18 cellular contexts compared by ENCODE assay signal in genomic region chr6:16544006-16544405, GRCh38.
DNase-seq lines count a peak whose midpoint lies in the region; ATAC-seq and TF ChIP-seq lines count a peak whose summit lies in the region.
"Had no signal": no experiment of that assay in that cellular context is flagged by ENCODE, and none has a peak within 500 bp of the region (broad histone marks: within the 10 kb centered on the region; RNA-seq: fewer than 3 reads in every experiment).

No MANE protein-coding gene starts in this region.

- H3K4me1 ChIP-seq in SJCRH30 = no peaks in the 10 kb centered on the region; the same call in 1 of the 2 replicates
- H3K4me1 ChIP-seq in fibroblast of lung (ENCODE audit: control insufficient read depth, extremely low read depth, insufficient read depth, low read length) = peaks cover 4% of the 10 kb centered on the region
- peaks cover 4 to 42% (median 38%) of the 10 kb centered on the region in 5 donors for H3K4me1 ChIP-seq in subcutaneous abdominal adipose tissue (ENCODE audit: control insufficient read depth in 5 of 5, insufficient read depth in 5 of 5, low read length in 5 of 5)
- H3K4me1 ChIP-seq: Caco-2 had no signal

- POLR2A ChIA-PET in activated CD4-positive, alpha-beta memory T cell treated with anti-CD3 and anti-CD28 coated beads for 36 hours (lab: Charles Lee) = no interaction called here

- H3K27me3 Mint-ChIP-seq in activated CD4-positive, alpha-beta memory T cell treated with anti-CD3 and anti-CD28 coated beads for 36 hours = no peaks in the 10 kb centered on the region
- no peaks in the 10 kb centered on the region for H3K27me3 Mint-ChIP-seq in activated T-helper 17 cell treated with anti-CD3 and anti-CD28 coated beads, Interleukin-2, amount 50 U/mL, for 72 hours
- no peaks in the 10 kb centered on the region for H3K27me3 Mint-ChIP-seq in activated T-cell treated with anti-CD3 and anti-CD28 coated beads, Interleukin-2, amount 50 U/mL, for 72 hours (ENCODE audit: low read depth)
- H3K27me3 Mint-ChIP-seq: effector memory CD8-positive, alpha-beta T cell had no signal

- H3K36me3 ChIP-seq in SJCRH30 (no peaks in the 10 kb centered on the region), fibroblast of lung (ENCODE audit: control insufficient read depth, insufficient read depth, low read length) (no peaks in the 10 kb centered on the region), subcutaneous abdominal adipose tissue (ENCODE audit: control insufficient read depth in 5 of 5, insufficient read depth in 5 of 5, low read length in 5 of 5) (peaks cover 0 to 5% (median 0%) of the 10 kb centered on the region in 5 donors)
- H3K36me3 ChIP-seq: ovary, upper lobe of left lung had no signal

- H3K9ac ChIP-seq in fibroblast of lung (ENCODE audit: insufficient read depth, low read length) (no peak overlapping the region), subcutaneous abdominal adipose tissue (ENCODE audit: low read length in 5 of 5) (no peak overlapping the region)

- DNase-seq in SJCRH30 (peak; percentile 5 to 31), fibroblast of lung (ENCODE audit: low read depth in 2 of 2) (peak; percentile 39 to 43), left lobe of liver (ENCODE audit: low spot score) (no peak)
- no peak for DNase-seq in stimulated activated CD4-positive, alpha-beta T cell treated with anti-CD3 and anti-CD28 coated beads, Interleukin-4, amount 100 ng/mL, for 24 hours
- DNase-seq in activated CD4-positive, alpha-beta memory T cell treated with anti-CD3 and anti-CD28 coated beads for 36 hours = no peak
- no peak for DNase-seq in activated T-cell treated with anti-CD3 and anti-CD28 coated beads, Interleukin-2, amount 50 U/mL, for 72 hours
- DNase-seq: activated CD4-positive, alpha-beta T cell treated with anti-CD3 and anti-CD28 coated beads for 1 hour; activated naive CD4-positive, alpha-beta T cell treated with Interleukin-2 at 50 U/mL for 16 hours; Caco-2; effector memory CD8-positive, alpha-beta T cell; immature natural killer cell; MV-4-11; NCI-H524; ovary had no signal

- no peaks in the 10 kb centered on the region for H3K9me3 ChIP-seq in SJCRH30 (replicated peaks)
- H3K9me3 ChIP-seq in fibroblast of lung (ENCODE audit: control insufficient read depth, insufficient read depth, low read depth, low read length) = no peaks in the 10 kb centered on the region
- no peaks in the 10 kb centered on the region for H3K9me3 ChIP-seq in subcutaneous abdominal adipose tissue (ENCODE audit: control insufficient read depth in 5 of 5, low read length in 5 of 5)
- H3K9me3 ChIP-seq: Caco-2, ovary, SJSA1, upper lobe of left lung had no signal

- no peaks in the 10 kb centered on the region for H4K20me1 ChIP-seq in fibroblast of lung (ENCODE audit: control insufficient read depth, extremely low read depth, insufficient read depth, low read length)

- H2AFZ ChIP-seq in fibroblast of lung (ENCODE audit: low read length) = no peak overlapping the region

- H3K27ac ChIP-seq in SJCRH30 (no peak overlapping the region), fibroblast of lung (ENCODE audit: insufficient read depth, low read length) (no peak overlapping the region), subcutaneous abdominal adipose tissue (ENCODE audit: low read depth, low read length) (no peak overlapping the region)
- H3K27ac ChIP-seq: ovary, SJSA1 had no signal

- no peaks in the 10 kb centered on the region for H3K79me2 ChIP-seq in fibroblast of lung (ENCODE audit: control insufficient read depth, insufficient read depth, low read length)

- no peak overlapping the region for H3K4me3 Mint-ChIP-seq in activated CD4-positive, alpha-beta memory T cell treated with anti-CD3 and anti-CD28 coated beads for 36 hours
- H3K4me3 Mint-ChIP-seq in activated T-helper 17 cell treated with anti-CD3 and anti-CD28 coated beads, Interleukin-2, amount 50 U/mL, for 72 hours = no peak overlapping the region
- H3K4me3 Mint-ChIP-seq in activated T-cell treated with anti-CD3 and anti-CD28 coated beads, Interleukin-2, amount 50 U/mL, for 72 hours = no peak overlapping the region
- H3K4me3 Mint-ChIP-seq: effector memory CD8-positive, alpha-beta T cell; immature natural killer cell had no signal

- no peak overlapping the region for H3K4me3 ChIP-seq in SJCRH30
- H3K4me3 ChIP-seq in fibroblast of lung (replicated peaks in 1 of 4; ENCODE audit: control extremely low read depth in 1 of 4, insufficient read depth in 1 of 4, low read depth in 3 of 4, low read length in 4 of 4) = no peak overlapping the region
- H3K4me3 ChIP-seq in subcutaneous abdominal adipose tissue (ENCODE audit: low read depth in 1 of 5, low read length in 5 of 5) = peak overlapping the region in 3 of 5 donors; percentile 7 to 10 (median 8)
- H3K4me3 ChIP-seq: ovary, SJSA1, upper lobe of left lung had no signal

- H3K9me3 Mint-ChIP-seq in activated CD4-positive, alpha-beta memory T cell treated with anti-CD3 and anti-CD28 coated beads for 36 hours = no peaks in the 10 kb centered on the region
- no peaks in the 10 kb centered on the region for H3K9me3 Mint-ChIP-seq in activated T-helper 17 cell treated with anti-CD3 and anti-CD28 coated beads, Interleukin-2, amount 50 U/mL, for 72 hours
- no peaks in the 10 kb centered on the region for H3K9me3 Mint-ChIP-seq in activated T-cell treated with anti-CD3 and anti-CD28 coated beads, Interleukin-2, amount 50 U/mL, for 72 hours
- H3K9me3 Mint-ChIP-seq: effector memory CD8-positive, alpha-beta T cell; immature natural killer cell had no signal

- peak; percentile 21 for ATAC-seq in left lobe of liver
- ATAC-seq in activated T-helper 17 cell treated with anti-CD3 and anti-CD28 coated beads, Interleukin-2, amount 50 U/mL, for 72 hours (replicated peaks) = no peak
- ATAC-seq in activated T-cell treated with anti-CD3 and anti-CD28 coated beads, Interleukin-2, amount 50 U/mL, for 72 hours (replicated peaks in 1 of 2) = no peak
- ATAC-seq: effector memory CD8-positive, alpha-beta T cell had no signal

- H3K4me2 ChIP-seq in fibroblast of lung (ENCODE audit: extremely low read depth, insufficient read depth, low read length) = no peak overlapping the region

- CTCF ChIA-PET in activated CD4-positive, alpha-beta memory T cell treated with anti-CD3 and anti-CD28 coated beads for 36 hours (lab: Charles Lee) = interaction anchor here (0.6 to 2.3 kb wide), 2 partner anchors 30 to 135 kb away, joined by 3 to 5 read pairs; no protein-coding TSS in a partner anchor

- no peak for TF ChIP-seq CTCF in fibroblast of lung (conservative IDR thresholded peaks at IDR 0.05 in 1 of 2, IDR thresholded peaks at IDR 0.05 in 1 of 2; ENCODE audit: low read depth in 1 of 2, low read length in 2 of 2)

- peaks cover 14% of the 10 kb centered on the region for H3K36me3 Mint-ChIP-seq in activated CD4-positive, alpha-beta memory T cell treated with anti-CD3 and anti-CD28 coated beads for 36 hours
- H3K36me3 Mint-ChIP-seq in activated T-helper 17 cell treated with anti-CD3 and anti-CD28 coated beads, Interleukin-2, amount 50 U/mL, for 72 hours (ENCODE audit: low read depth) = peaks cover 52% of the 10 kb centered on the region
- peaks cover 3 to 5% of the 10 kb centered on the region in 2 donors for H3K36me3 Mint-ChIP-seq in activated T-cell treated with anti-CD3 and anti-CD28 coated beads, Interleukin-2, amount 50 U/mL, for 72 hours (ENCODE audit: insufficient read depth in 2 of 2)

- H3K27ac Mint-ChIP-seq in activated CD4-positive, alpha-beta memory T cell treated with anti-CD3 and anti-CD28 coated beads for 36 hours = no peak overlapping the region
- no peak overlapping the region for H3K27ac Mint-ChIP-seq in activated T-helper 17 cell treated with anti-CD3 and anti-CD28 coated beads, Interleukin-2, amount 50 U/mL, for 72 hours
- no peak overlapping the region for H3K27ac Mint-ChIP-seq in activated T-cell treated with anti-CD3 and anti-CD28 coated beads, Interleukin-2, amount 50 U/mL, for 72 hours
- H3K27ac Mint-ChIP-seq: immature natural killer cell had no signal

- peaks cover 45% of the 10 kb centered on the region for H3K4me1 Mint-ChIP-seq in activated CD4-positive, alpha-beta memory T cell treated with anti-CD3 and anti-CD28 coated beads for 36 hours (ENCODE audit: low read depth)
- peaks cover 29% of the 10 kb centered on the region for H3K4me1 Mint-ChIP-seq in activated T-helper 17 cell treated with anti-CD3 and anti-CD28 coated beads, Interleukin-2, amount 50 U/mL, for 72 hours
- peaks cover 38% of the 10 kb centered on the region for H3K4me1 Mint-ChIP-seq in activated T-cell treated with anti-CD3 and anti-CD28 coated beads, Interleukin-2, amount 50 U/mL, for 72 hours (ENCODE audit: low read depth)
- H3K4me1 Mint-ChIP-seq: immature natural killer cell had no signal

- H3K27me3 ChIP-seq in SJCRH30 = no peaks in the 10 kb centered on the region
- no peaks in the 10 kb centered on the region for H3K27me3 ChIP-seq in fibroblast of lung (ENCODE audit: control insufficient read depth, insufficient read depth, low read length)
- no peaks in the 10 kb centered on the region for H3K27me3 ChIP-seq in subcutaneous abdominal adipose tissue (ENCODE audit: control insufficient read depth in 5 of 5, insufficient read depth in 4 of 5, low read length in 5 of 5)
- H3K27me3 ChIP-seq: ovary, SJSA1, upper lobe of left lung had no signal

- intact Hi-C loops in activated CD4-positive, alpha-beta memory T cell treated with anti-CD3 and anti-CD28 coated beads for 36 hours (cut with micrococcal nuclease) = no loop called here

Comparison
In these comparisons a context has a peak if more than half of its experiments do, and no peak if none do; other contexts are left out.
1. DNase-seq: peak in SJCRH30 (2 of 2) and fibroblast of lung (2 of 2); none in left lobe of liver (single experiment), stimulated activated CD4-positive, alpha-beta T cell treated with anti-CD3 and anti-CD28 coated beads, Interleukin-4, amount 100 ng/mL, for 24 hours (single experiment), activated CD4-positive, alpha-beta memory T cell treated with anti-CD3 and anti-CD28 coated beads for 36 hours (single experiment) and activated T-cell treated with anti-CD3 and anti-CD28 coated beads, Interleukin-2, amount 50 U/mL, for 72 hours (0 of 2).
2. H3K4me3 ChIP-seq: peak in subcutaneous abdominal adipose tissue (3 of 5); none in SJCRH30 (single experiment) and fibroblast of lung (0 of 4).